ENCODE assay signal across 15 cellular contexts in the genomic region with DNA sequence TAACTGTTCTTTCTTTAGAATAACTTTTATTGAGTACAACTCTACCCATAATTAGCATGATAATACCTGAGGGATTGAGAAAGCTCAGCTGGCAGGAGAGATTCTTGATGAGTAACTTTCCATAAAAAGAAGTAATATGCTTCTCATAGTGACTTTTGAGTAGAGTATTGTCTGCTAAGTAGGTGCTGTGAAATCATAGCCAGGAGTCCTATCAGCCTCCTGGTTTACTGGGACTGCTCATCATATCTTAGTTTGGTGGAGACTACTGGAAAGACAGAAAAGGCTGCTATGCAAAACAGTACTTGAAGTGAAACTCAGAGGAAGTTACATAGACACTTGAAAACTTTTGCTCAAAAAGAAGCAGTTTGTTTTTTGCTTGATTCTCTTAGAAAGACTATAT.
DNase-seq lines count a peak whose midpoint lies in the region; ATAC-seq and TF ChIP-seq lines count a peak whose summit lies in the region.
"Had no signal": no experiment of that assay in that cellular context is flagged by ENCODE, and none has a peak within 500 bp of the region (broad histone marks: within the 10 kb centered on the region; RNA-seq: fewer than 3 reads in every experiment).

No MANE protein-coding gene starts in this region.

- no peak overlapping the region for H3K4me3 ChIP-seq in SU-DHL-6 (ENCODE audit: insufficient read depth, low read length, poor library complexity, severe bottlenecking)
- H3K4me3 ChIP-seq: transverse colon had no signal

- H3K9ac ChIP-seq in SU-DHL-6 (ENCODE audit: low read length): no peak overlapping the region

- no peaks in the 10 kb centered on the region for H3F3A ChIP-seq in SU-DHL-6 (ENCODE audit: insufficient read depth)

- peak; percentile 81 for ATAC-seq in HG02938 (IDR thresholded peaks at IDR 0.05; ENCODE audit: unreplicated experiment)
- ATAC-seq: sciatic nerve had no signal

- intact Hi-C loops in Calu3 (cut with micrococcal nuclease; ENCODE audit: unreplicated experiment): no loop called here

- no peak for TF ChIP-seq CTCF in GM13976 (IDR thresholded peaks at IDR 0.05; ENCODE audit: borderline replicate concordance, control extremely low read depth, extremely low read depth, insufficient read depth, missing control alignments)
- no peak for TF ChIP-seq CTCF in GM20000 (IDR thresholded peaks at IDR 0.05; ENCODE audit: extremely low read depth, missing control alignments)
- TF ChIP-seq CTCF in SU-DHL-6 (IDR thresholded peaks at IDR 0.05; ENCODE audit: insufficient read depth, low read length, poor library complexity, severe bottlenecking): no peak
- no peak for TF ChIP-seq CTCF in Calu3 (IDR thresholded peaks at IDR 0.05; ENCODE audit: unreplicated experiment)

- H3K27me3 ChIP-seq in SU-DHL-6 (ENCODE audit: low read length): no peaks in the 10 kb centered on the region
- H3K27me3 ChIP-seq: transverse colon had no signal

- H3K4me3 Mint-ChIP-seq in Calu3 (ENCODE audit: low read depth, unreplicated experiment): no peak overlapping the region
- H3K4me3 Mint-ChIP-seq: activated naive CD8-positive, alpha-beta T cell treated with anti-CD3 and anti-CD28 coated beads for 36 hours had no signal

- no peaks in the 10 kb centered on the region for H3K27me3 Mint-ChIP-seq in Calu3 (ENCODE audit: unreplicated experiment)
- H3K27me3 Mint-ChIP-seq: activated naive CD8-positive, alpha-beta T cell treated with anti-CD3 and anti-CD28 coated beads for 36 hours had no signal

- no peak overlapping the region for H3K27ac ChIP-seq in SU-DHL-6 (ENCODE audit: low read depth, low read length)
- H3K27ac ChIP-seq: transverse colon had no signal

- no TSS peak for BruUV-seq in Calu3 (replicated peaks; lab: Mats Ljungman, UMichigan)

- no peaks in the 10 kb centered on the region for H3K36me3 ChIP-seq in SU-DHL-6 (ENCODE audit: low read length)
- H3K36me3 ChIP-seq: transverse colon had no signal

- H3K36me3 Mint-ChIP-seq in Calu3 (ENCODE audit: insufficient read depth, unreplicated experiment): no peaks in the 10 kb centered on the region
- H3K36me3 Mint-ChIP-seq: activated naive CD8-positive, alpha-beta T cell treated with anti-CD3 and anti-CD28 coated beads for 36 hours had no signal

- CTCF ChIA-PET in Calu3 (lab: Charles Lee): no interaction called here

- H2AFZ ChIP-seq in SU-DHL-6 (ENCODE audit: low read depth, low read length, severe bottlenecking): peak overlapping the region; percentile 8

- peak; percentile 28 for DNase-seq in GM13976 (ENCODE audit: low spot score)
- peak; percentile 26 for DNase-seq in GM20000 (ENCODE audit: low spot score)
- DNase-seq in SIG-M5 treated with dmso at 0.1 percent for 504 hours (lab: John Stamatoyannopoulos, UW; ENCODE audit: unreplicated experiment): no peak
- DNase-seq in NCI-H1930 (lab: John Stamatoyannopoulos, UW): no peak
- DNase-seq in Calu3: no peak
- no peak for DNase-seq in DMS 273 treated with DMSO at 0.1 percent for 48 hours (lab: John Stamatoyannopoulos, UW)
- DNase-seq: activated CD4-positive, alpha-beta T cell treated with anti-CD3 and anti-CD28 coated beads, Interleukin-2, amount 50 U/mL, for 48 hours; activated naive CD8-positive, alpha-beta T cell treated with anti-CD3 and anti-CD28 coated beads for 36 hours; GOT3; NCI-H1417; NCI-H748 treated with DMSO at 0.1 percent for 48 hours; transverse colon had no signal

- in situ Hi-C loops in GM13976 (cut with MboI; ENCODE audit: low sequenced_read_pairs, unreplicated experiment): no loop called here

- H3K79me2 ChIP-seq in SU-DHL-6 (ENCODE audit: insufficient read depth, low read length): no peaks in the 10 kb centered on the region

- no peaks in the 10 kb centered on the region for H3K9me3 ChIP-seq in SU-DHL-6 (ENCODE audit: insufficient read depth, low read length)
- H3K9me3 ChIP-seq: transverse colon had no signal

- peak overlapping the region; percentile 13 for H3K4me2 ChIP-seq in SU-DHL-6 (ENCODE audit: low read depth, low read length, poor library complexity, severe bottlenecking)

- H3K9me3 Mint-ChIP-seq in Calu3 (ENCODE audit: low read depth, unreplicated experiment): no peaks in the 10 kb centered on the region
- H3K9me3 Mint-ChIP-seq: activated naive CD8-positive, alpha-beta T cell treated with anti-CD3 and anti-CD28 coated beads for 36 hours had no signal

- no peak overlapping the region for H3K27ac Mint-ChIP-seq in Calu3 (ENCODE audit: unreplicated experiment)
- H3K27ac Mint-ChIP-seq: activated naive CD8-positive, alpha-beta T cell treated with anti-CD3 and anti-CD28 coated beads for 36 hours had no signal

- H3K4me1 Mint-ChIP-seq in Calu3 (ENCODE audit: low read depth, unreplicated experiment): peaks cover 24% of the 10 kb centered on the region

- H3K9me2 ChIP-seq in SU-DHL-6 (replicated peaks; ENCODE audit: insufficient read depth, low read length): no peaks in the 10 kb centered on the region

- no peaks in the 10 kb centered on the region for H4K20me1 ChIP-seq in SU-DHL-6 (ENCODE audit: low read depth, low read length)

Comparison
In these comparisons a context has a peak if more than half of its experiments do, and no peak if none do; other contexts are left out.
1. DNase-seq: peak in GM13976 (single experiment) and GM20000 (single experiment); none in SIG-M5 treated with dmso at 0.1 percent for 504 hours (single experiment), NCI-H1930 (0 of 2), Calu3 (single experiment) and DMS 273 treated with DMSO at 0.1 percent for 48 hours (single experiment).